Comparison of ENCODE assay signal across 15 cellular contexts in genomic region chr2:22626621-22627020, GRCh38.
A peak's percentile ranks its signal among the peaks of the same experiment; 100 is the strongest.
DNase-seq lines count a peak whose midpoint lies in the region; ATAC-seq and TF ChIP-seq lines count a peak whose summit lies in the region.
"Had no signal": no experiment of that assay in that cellular context is flagged by ENCODE, and none has a peak within 500 bp of the region (broad histone marks: within the 10 kb centered on the region; RNA-seq: fewer than 3 reads in every experiment).

No MANE protein-coding gene starts in this region.

- CTCF ChIA-PET in activated CD4-positive, alpha-beta T cell treated with anti-CD3 and anti-CD28 coated beads for 36 hours (lab: Charles Lee), result interaction anchor here (0.7 kb wide), 1 partner anchor 27 kb away, joined by 3 read pairs; no protein-coding TSS in a partner anchor

- no peaks in the 10 kb centered on the region for H3K4me1 Mint-ChIP-seq in activated CD4-positive, alpha-beta T cell treated with anti-CD3 and anti-CD28 coated beads for 36 hours
- peaks cover 4% of the 10 kb centered on the region for H3K4me1 Mint-ChIP-seq in endothelial cell (ENCODE audit: unreplicated experiment)
- H3K4me1 Mint-ChIP-seq in type B pancreatic cell (ENCODE audit: unreplicated experiment), result peaks cover 4% of the 10 kb centered on the region
- H3K4me1 Mint-ChIP-seq in stimulated activated naive B cell treated with anti-CD40 and anti-IgM and Interleukin-4, amounts not matched to agents 10 μg/mL and 1 μg/mL and 100 μg/mL, for 72 hours, result no peaks in the 10 kb centered on the region

- no peaks in the 10 kb centered on the region for H3K9me3 Mint-ChIP-seq in activated CD4-positive, alpha-beta T cell treated with anti-CD3 and anti-CD28 coated beads for 36 hours (ENCODE audit: low read depth)
- H3K9me3 Mint-ChIP-seq in endothelial cell (ENCODE audit: unreplicated experiment) (no peaks in the 10 kb centered on the region), type B pancreatic cell (peaks cover 1% of the 10 kb centered on the region)
- H3K9me3 Mint-ChIP-seq in stimulated activated naive B cell treated with anti-CD40 and anti-IgM and Interleukin-4, amounts not matched to agents 10 μg/mL and 1 μg/mL and 100 μg/mL, for 72 hours, result peaks cover 0 to 4% of the 10 kb centered on the region in 2 donors

- no peak overlapping the region for H3K4me3 ChIP-seq in NB4 (ENCODE audit: low read depth, low read length)
- H3K4me3 ChIP-seq: ascending aorta, right lobe of liver had no signal

- H3K36me3 Mint-ChIP-seq in activated CD4-positive, alpha-beta T cell treated with anti-CD3 and anti-CD28 coated beads for 36 hours (ENCODE audit: low read depth), result no peaks in the 10 kb centered on the region
- H3K36me3 Mint-ChIP-seq in endothelial cell (ENCODE audit: low read depth, unreplicated experiment) (no peaks in the 10 kb centered on the region), type B pancreatic cell (no peaks in the 10 kb centered on the region)
- H3K36me3 Mint-ChIP-seq in stimulated activated naive B cell treated with anti-CD40 and anti-IgM and Interleukin-4, amounts not matched to agents 10 μg/mL and 1 μg/mL and 100 μg/mL, for 72 hours, result no peaks in the 10 kb centered on the region

- no peak for TF ChIP-seq POLR2A in NB4 (IDR thresholded peaks at IDR 0.05; ENCODE audit: extremely low read depth, insufficient read length)

- intact Hi-C loops in activated CD4-positive, alpha-beta T cell treated with anti-CD3 and anti-CD28 coated beads for 36 hours (cut with DNase I, micrococcal nuclease), result no loop called here

- POLR2A ChIA-PET in activated CD4-positive, alpha-beta T cell treated with anti-CD3 and anti-CD28 coated beads for 36 hours (lab: Charles Lee), result no interaction called here

- H3K27me3 Mint-ChIP-seq in activated CD4-positive, alpha-beta T cell treated with anti-CD3 and anti-CD28 coated beads for 36 hours, result no peaks in the 10 kb centered on the region
- H3K27me3 Mint-ChIP-seq in endothelial cell (ENCODE audit: unreplicated experiment), result no peaks in the 10 kb centered on the region
- peaks cover 27% of the 10 kb centered on the region for H3K27me3 Mint-ChIP-seq in type B pancreatic cell
- no peaks in the 10 kb centered on the region for H3K27me3 Mint-ChIP-seq in stimulated activated naive B cell treated with anti-CD40 and anti-IgM and Interleukin-4, amounts not matched to agents 10 μg/mL and 1 μg/mL and 100 μg/mL, for 72 hours

- TF ChIP-seq CTCF in NB4 (IDR thresholded peaks at IDR 0.05; ENCODE audit: low read depth, low read length), result peak; percentile 29
- no peak for TF ChIP-seq CTCF in endothelial cell (IDR thresholded peaks at IDR 0.05; ENCODE audit: unreplicated experiment)
- TF ChIP-seq CTCF in type B pancreatic cell (conservative IDR thresholded peaks at IDR 0.05), result peak; percentile 26

- no peak overlapping the region for H3K4me3 Mint-ChIP-seq in activated CD4-positive, alpha-beta T cell treated with anti-CD3 and anti-CD28 coated beads for 36 hours
- no peak overlapping the region for H3K4me3 Mint-ChIP-seq in endothelial cell (ENCODE audit: unreplicated experiment)
- no peak overlapping the region for H3K4me3 Mint-ChIP-seq in type B pancreatic cell
- no peak overlapping the region for H3K4me3 Mint-ChIP-seq in stimulated activated naive B cell treated with anti-CD40 and anti-IgM and Interleukin-4, amounts not matched to agents 10 μg/mL and 1 μg/mL and 100 μg/mL, for 72 hours

- no peak overlapping the region for H3K27ac Mint-ChIP-seq in activated CD4-positive, alpha-beta T cell treated with anti-CD3 and anti-CD28 coated beads for 36 hours
- H3K27ac Mint-ChIP-seq in endothelial cell (ENCODE audit: unreplicated experiment), result no peak overlapping the region
- no peak overlapping the region for H3K27ac Mint-ChIP-seq in type B pancreatic cell
- no peak overlapping the region for H3K27ac Mint-ChIP-seq in stimulated activated naive B cell treated with anti-CD40 and anti-IgM and Interleukin-4, amounts not matched to agents 10 μg/mL and 1 μg/mL and 100 μg/mL, for 72 hours

- DNase-seq in activated CD4-positive, alpha-beta T cell treated with anti-CD3 and anti-CD28 coated beads for 36 hours, result peak; percentile 9
- DNase-seq in activated CD4-positive, alpha-beta T cell treated with anti-CD3 and anti-CD28 coated beads for 48 hours, result no peak
- DNase-seq in NB4 (ENCODE audit: low read depth) (peak; percentile 25), endothelial cell (ENCODE audit: low spot score) (peak; percentile 27), type B pancreatic cell (ENCODE audit: extremely low spot score, unreplicated experiment) (no peak), HuH-7.5 (ENCODE audit: low spot score) (no peak)
- DNase-seq in stimulated activated naive B cell treated with anti-CD40 and anti-IgM and Interleukin-4, amounts not matched to agents 10 μg/mL and 1 μg/mL and 100 μg/mL, for 72 hours, result no peak
- DNase-seq: activated effector memory CD4-positive, alpha-beta T cell treated with anti-CD3 and anti-CD28 coated beads, Interleukin-2, amount 50 U/mL, for 16 hours; KG1; NCI-H187; right lobe of liver; SHP77 treated with DMSO at 0.1 percent for 48 hours; stimulated activated CD4-positive, alpha-beta T cell treated with anti-CD3 and anti-CD28 coated beads, Interleukin-4, amount 100 ng/mL, for 4 hours had no signal

- no peak for ATAC-seq in activated CD4-positive, alpha-beta T cell treated with anti-CD3 and anti-CD28 coated beads for 36 hours
- no peak for ATAC-seq in stimulated activated naive B cell treated with anti-CD40 and anti-IgM and Interleukin-4, amounts not matched to agents 10 μg/mL and 1 μg/mL and 100 μg/mL, for 72 hours (replicated peaks)
- ATAC-seq in HG02884 (IDR thresholded peaks at IDR 0.05; ENCODE audit: unreplicated experiment), result no peak
- ATAC-seq: right lobe of liver had no signal

Comparison
In these comparisons a context has a peak if more than half of its experiments do, and no peak if none do; other contexts are left out.
1. DNase-seq: peak in activated CD4-positive, alpha-beta T cell treated with anti-CD3 and anti-CD28 coated beads for 36 hours (single experiment), NB4 (single experiment) and endothelial cell (single experiment); none in activated CD4-positive, alpha-beta T cell treated with anti-CD3 and anti-CD28 coated beads for 48 hours (single experiment), type B pancreatic cell (single experiment), stimulated activated naive B cell treated with anti-CD40 and anti-IgM and Interleukin-4, amounts not matched to agents 10 μg/mL and 1 μg/mL and 100 μg/mL, for 72 hours (single experiment) and HuH-7.5 (single experiment).